In the genomic region with DNA sequence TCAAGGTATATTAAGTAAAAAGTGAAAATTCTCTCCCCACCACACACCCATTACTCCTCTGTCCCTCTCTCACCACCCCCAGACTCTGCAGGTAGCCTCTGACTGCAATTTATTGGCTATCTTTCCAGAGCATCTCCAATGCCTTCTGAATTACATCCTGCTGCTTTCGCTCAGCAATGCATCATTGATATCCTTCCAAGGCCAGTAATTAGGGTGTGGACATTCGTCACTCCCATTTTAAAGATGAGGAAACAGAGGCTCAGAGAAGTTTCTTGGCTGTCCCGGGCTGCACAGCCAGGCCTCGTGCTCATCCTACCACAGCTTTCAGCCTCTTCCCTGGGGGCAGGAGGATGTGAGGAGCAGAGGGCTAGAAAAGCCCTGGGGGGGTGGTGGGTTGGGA, we compare ENCODE assay signal across 18 cellular contexts. TPM values are rescaled to one million over a fixed set of nuclear protein-coding genes. Genes with fewer than 3 reads are reported as not detected.
DNase-seq lines count a peak whose midpoint lies in the region; ATAC-seq and TF ChIP-seq lines count a peak whose summit lies in the region.
"Had no signal": no experiment of that assay in that cellular context is flagged by ENCODE, and none has a peak within 500 bp of the region (broad histone marks: within the 10 kb centered on the region; RNA-seq: fewer than 3 reads in every experiment).

No MANE protein-coding gene starts in this region.

- CTCF ChIA-PET in naive thymus-derived CD4-positive, alpha-beta T cell (lab: Charles Lee): no interaction called here

- H3K27ac Mint-ChIP-seq in HFFc6: peak overlapping the region; percentile 88
- no peak overlapping the region for H3K27ac Mint-ChIP-seq in naive thymus-derived CD4-positive, alpha-beta T cell
- H3K27ac Mint-ChIP-seq: activated naive CD4-positive, alpha-beta T cell treated with anti-CD3 and anti-CD28 coated beads, Interleukin-2, amount 10 ng/mL, durations not matched to agents 7 days and 5 days; B cell had no signal

- TF ChIP-seq CTCF in HFFc6 (IDR thresholded peaks at IDR 0.05) (no peak), hepatocyte (IDR thresholded peaks at IDR 0.05; ENCODE audit: poor library complexity) (no peak), colonic mucosa (IDR thresholded peaks at IDR 0.05) (no peak)

- no peaks in the 10 kb centered on the region for H3K79me2 ChIP-seq in hepatocyte

- H3K27ac ChIP-seq in SK-N-MC (peak overlapping the region; percentile 76; the same call in 1 of the 2 replicates), hepatocyte (peak overlapping the region; percentile 77), skeletal muscle tissue (ENCODE audit: low read depth, low read length) (peak overlapping the region; percentile 32), colonic mucosa (no peak overlapping the region)
- no peak overlapping the region for H3K27ac ChIP-seq in naive thymus-derived CD4-positive, alpha-beta T cell (ENCODE audit: low read depth, low read length)
- H3K27ac ChIP-seq: sigmoid colon, suprapubic skin had no signal

- no peak overlapping the region for H3K4me2 ChIP-seq in hepatocyte

- WGBS in hepatocyte (ENCODE audit: low lambda C conversion rate, missing lambda C conversion rate): 75% methylated on average over 4 of the region's 4 CpGs

- H3K4me3 ChIP-seq in SK-N-MC (no peak overlapping the region), hepatocyte (no peak overlapping the region), skeletal muscle tissue (ENCODE audit: low read length in 3 of 3) (no peak overlapping the region), colonic mucosa (no peak overlapping the region)
- H3K4me3 ChIP-seq in naive thymus-derived CD4-positive, alpha-beta T cell (ENCODE audit: low read length): no peak overlapping the region
- H3K4me3 ChIP-seq: sigmoid colon, suprapubic skin had no signal

- no peaks in the 10 kb centered on the region for H3K36me3 Mint-ChIP-seq in HFFc6 (ENCODE audit: low read depth)
- no peaks in the 10 kb centered on the region for H3K36me3 Mint-ChIP-seq in naive thymus-derived CD4-positive, alpha-beta T cell
- H3K36me3 Mint-ChIP-seq: activated naive CD4-positive, alpha-beta T cell treated with anti-CD3 and anti-CD28 coated beads, Interleukin-2, amount 10 ng/mL, durations not matched to agents 7 days and 5 days had no signal

- H3K9me3 ChIP-seq in SK-N-MC (ENCODE audit: low read depth, low read length): no peaks in the 10 kb centered on the region
- H3K9me3 ChIP-seq in hepatocyte (ENCODE audit: low read depth): no peaks in the 10 kb centered on the region
- H3K9me3 ChIP-seq in skeletal muscle tissue (ENCODE audit: control insufficient read depth in 3 of 3, low read length in 3 of 3): no peaks in the 10 kb centered on the region
- no peaks in the 10 kb centered on the region for H3K9me3 ChIP-seq in colonic mucosa
- H3K9me3 ChIP-seq in naive thymus-derived CD4-positive, alpha-beta T cell (ENCODE audit: control insufficient read depth in 2 of 3, low read length in 3 of 3): no peaks in the 10 kb centered on the region
- H3K9me3 ChIP-seq: sigmoid colon, suprapubic skin had no signal

- H4K20me1 ChIP-seq in hepatocyte (ENCODE audit: insufficient read depth, poor library complexity, severe bottlenecking): no peaks in the 10 kb centered on the region

- DNase-seq in HFFc6: no peak
- no peak for DNase-seq in SK-N-MC (ENCODE audit: low read depth, low spot score)
- no peak for DNase-seq in hepatocyte (ENCODE audit: low spot score)
- DNase-seq in colonic mucosa: no peak
- no peak for DNase-seq in AG08395 (ENCODE audit: low spot score)
- no peak for DNase-seq in NCI-H2081 treated with DMSO at 0.1 percent for 48 hours (lab: John Stamatoyannopoulos, UW)
- no peak for DNase-seq in naive thymus-derived CD4-positive, alpha-beta T cell
- DNase-seq: activated naive CD4-positive, alpha-beta T cell treated with anti-CD3 and anti-CD28 coated beads, Interleukin-2, amount 10 ng/mL, durations not matched to agents 7 days and 5 days; activated T-cell treated with anti-CD3 and anti-CD28 coated beads, Interleukin-2, amount 50 U/mL, for 1 hour; GF-D8; NCI-H2081; OCI-M1; sigmoid colon; stimulated activated CD4-positive, alpha-beta T cell treated with anti-CD3 and anti-CD28 coated beads, Interleukin-4, amount 100 ng/mL, for 1 hour had no signal

- H3K9ac ChIP-seq in SK-N-MC (ENCODE audit: insufficient read length) (no peak overlapping the region), skeletal muscle tissue (ENCODE audit: low read depth in 1 of 3, low read length in 3 of 3) (peak overlapping the region in 1 of 3 donors; percentile 60), colonic mucosa (ENCODE audit: low read depth in 2 of 2, low read length in 2 of 2) (no peak overlapping the region)

- H3K4me3 Mint-ChIP-seq in HFFc6: peak overlapping the region; percentile 20
- H3K4me3 Mint-ChIP-seq in naive thymus-derived CD4-positive, alpha-beta T cell: no peak overlapping the region
- H3K4me3 Mint-ChIP-seq: activated naive CD4-positive, alpha-beta T cell treated with anti-CD3 and anti-CD28 coated beads, Interleukin-2, amount 10 ng/mL, durations not matched to agents 7 days and 5 days; B cell had no signal

- H3K27me3 ChIP-seq in hepatocyte: no peaks in the 10 kb centered on the region
- H3K27me3 ChIP-seq in skeletal muscle tissue (ENCODE audit: control insufficient read depth in 3 of 3, insufficient read depth in 3 of 3, low read length in 3 of 3): no peaks in the 10 kb centered on the region
- no peaks in the 10 kb centered on the region for H3K27me3 ChIP-seq in colonic mucosa
- no peaks in the 10 kb centered on the region for H3K27me3 ChIP-seq in naive thymus-derived CD4-positive, alpha-beta T cell (ENCODE audit: control insufficient read depth in 2 of 2, insufficient read depth in 2 of 2, low read length in 2 of 2)
- H3K27me3 ChIP-seq: sigmoid colon, suprapubic skin had no signal

- intact Hi-C loops in colonic mucosa (cut with DNase I): no loop called here
- intact Hi-C loops in naive thymus-derived CD4-positive, alpha-beta T cell (cut with micrococcal nuclease): no loop called here

- peaks cover 4% of the 10 kb centered on the region; the same call in 1 of the 2 replicates for H3K27me3 Mint-ChIP-seq in HFFc6 (ENCODE audit: insufficient read depth)
- no peaks in the 10 kb centered on the region for H3K27me3 Mint-ChIP-seq in naive thymus-derived CD4-positive, alpha-beta T cell
- H3K27me3 Mint-ChIP-seq: B cell had no signal

- POLR2A ChIA-PET in naive thymus-derived CD4-positive, alpha-beta T cell (lab: Charles Lee): no interaction called here

- no peaks in the 10 kb centered on the region for H3K9me3 Mint-ChIP-seq in HFFc6
- no peaks in the 10 kb centered on the region for H3K9me3 Mint-ChIP-seq in naive thymus-derived CD4-positive, alpha-beta T cell
- H3K9me3 Mint-ChIP-seq: activated naive CD4-positive, alpha-beta T cell treated with anti-CD3 and anti-CD28 coated beads, Interleukin-2, amount 10 ng/mL, durations not matched to agents 7 days and 5 days had no signal

- H2AFZ ChIP-seq in hepatocyte: no peak overlapping the region

- no peaks in the 10 kb centered on the region for H3K36me3 ChIP-seq in SK-N-MC (ENCODE audit: insufficient read depth, low read length)
- no peaks in the 10 kb centered on the region for H3K36me3 ChIP-seq in hepatocyte (replicated peaks; ENCODE audit: insufficient read depth, low read depth)
- H3K36me3 ChIP-seq in skeletal muscle tissue (ENCODE audit: control insufficient read depth in 3 of 3, insufficient read depth in 3 of 3, low read length in 3 of 3): no peaks in the 10 kb centered on the region
- H3K36me3 ChIP-seq in colonic mucosa: no peaks in the 10 kb centered on the region
- H3K36me3 ChIP-seq in naive thymus-derived CD4-positive, alpha-beta T cell (ENCODE audit: control insufficient read depth in 2 of 3, insufficient read depth in 3 of 3, low read length in 3 of 3): no peaks in the 10 kb centered on the region
- H3K36me3 ChIP-seq: sigmoid colon, suprapubic skin had no signal

- H3K4me1 ChIP-seq in hepatocyte (ENCODE audit: insufficient read depth): peaks cover 51% of the 10 kb centered on the region
- H3K4me1 ChIP-seq in skeletal muscle tissue (ENCODE audit: control insufficient read depth in 3 of 3, insufficient read depth in 3 of 3, low read length in 3 of 3): peaks cover 47 to 59% (median 57%) of the 10 kb centered on the region in 3 donors
- no peaks in the 10 kb centered on the region for H3K4me1 ChIP-seq in colonic mucosa
- H3K4me1 ChIP-seq in naive thymus-derived CD4-positive, alpha-beta T cell (ENCODE audit: control insufficient read depth in 2 of 2, insufficient read depth in 2 of 2, low read length in 2 of 2): no peaks in the 10 kb centered on the region

- peaks cover 43% of the 10 kb centered on the region for H3K4me1 Mint-ChIP-seq in HFFc6 (ENCODE audit: low read depth)
- peaks cover 0 to 5% (median 2%) of the 10 kb centered on the region in 7 donors for H3K4me1 Mint-ChIP-seq in naive thymus-derived CD4-positive, alpha-beta T cell
- H3K4me1 Mint-ChIP-seq: activated naive CD4-positive, alpha-beta T cell treated with anti-CD3 and anti-CD28 coated beads, Interleukin-2, amount 10 ng/mL, durations not matched to agents 7 days and 5 days; B cell had no signal

- no peak for ATAC-seq in naive thymus-derived CD4-positive, alpha-beta T cell

- H3K9me2 ChIP-seq in hepatocyte (replicated peaks; ENCODE audit: insufficient read depth): no peaks in the 10 kb centered on the region

RNA-seq across cellular contexts. Expression of a gene that starts 23.6 kb away (rescaled TPM):
- total RNA-seq in HFFc6 (2021; fragmentation: NEBNext Ultra II Directional; extraction: Animal tissue kit (Norgen Biotek cat#: 25700)): 1 to 10 TPM in 4 of 6 experiments, under 1 TPM in 2; 0.87 to 2.9 (median 2.7) TPM
- total RNA-seq in hepatocyte (25.0 and 25.2 TPM in 2 replicates), skeletal muscle tissue (8.9 TPM), colonic mucosa (1 to 10 TPM in 1 of 2 donors, under 1 TPM in 1; 0.57 to 2.2 TPM)
- polyA plus RNA-seq in hepatocyte: 31.0 and 33.0 TPM in 2 replicates
- total RNA-seq in naive thymus-derived CD4-positive, alpha-beta T cell: under 1 TPM in 2 of 5 experiments, not detected in 3; 0.22 to 0.37 TPM
- under 1 TPM in 1 of 2 donors, not detected in 1; 0.17 TPM for polyA plus RNA-seq in naive thymus-derived CD4-positive, alpha-beta T cell
- total RNA-seq: mononuclear cell had no signal

RNA-seq across cellular contexts. Expression of a gene that starts 23.7 kb away (rescaled TPM):
- total RNA-seq in HFFc6 (2021; fragmentation: NEBNext Ultra II Directional; extraction: Animal tissue kit (Norgen Biotek cat#: 25700)): 10 to 100 TPM; 55.5 to 66.1 (median 59.0) TPM
- total RNA-seq in hepatocyte: 35.7 and 45.2 TPM in 2 replicates
- polyA plus RNA-seq in hepatocyte: 75.6 and 93.2 TPM in 2 replicates
- 18.8 TPM for total RNA-seq in skeletal muscle tissue
- total RNA-seq in colonic mucosa: 10 to 100 TPM; 34.0 to 48.9 TPM
- 10 to 100 TPM; 23.8 to 40.7 (median 26.1) TPM for total RNA-seq in naive thymus-derived CD4-positive, alpha-beta T cell
- 10 to 100 TPM; 18.2 to 19.8 TPM for polyA plus RNA-seq in naive thymus-derived CD4-positive, alpha-beta T cell

RNA-seq across cellular contexts. Expression of a gene that starts 56.0 kb away (rescaled TPM):
- total RNA-seq in HFFc6 (2021; fragmentation: NEBNext Ultra II Directional; extraction: Animal tissue kit (Norgen Biotek cat#: 25700)): 1 to 10 TPM in 4 of 6 experiments, under 1 TPM in 2; 0.78 to 1.1 (median 1.0) TPM
- total RNA-seq in hepatocyte: 0.57 and 1.2 TPM in 2 replicates
- 0.18 and 1.5 TPM in 2 replicates for polyA plus RNA-seq in hepatocyte
- total RNA-seq in skeletal muscle tissue: 3.1 TPM
- 10 to 100 TPM in 1 of 2 donors, 1 to 10 TPM in 1; 9.1 to 14.0 TPM for total RNA-seq in colonic mucosa
- total RNA-seq in naive thymus-derived CD4-positive, alpha-beta T cell: 10 to 100 TPM in 2 of 5 experiments, 1 to 10 TPM in 3; 3.0 to 12.8 (median 6.3) TPM
- 1 to 10 TPM; 2.0 to 4.0 TPM for polyA plus RNA-seq in naive thymus-derived CD4-positive, alpha-beta T cell

Comparison
In these comparisons a context has a peak if more than half of its experiments do, and no peak if none do; other contexts are left out.
1. H3K27ac ChIP-seq: peak in SK-N-MC (single experiment), hepatocyte (single experiment) and skeletal muscle tissue (single experiment); none in colonic mucosa (single experiment) and naive thymus-derived CD4-positive, alpha-beta T cell (single experiment).